ENCODE assay signal across 8 cellular contexts in genomic region chr18:42168487-42168886, GRCh38.
"Had no signal": no experiment of that assay in that cellular context is flagged by ENCODE, and none has a peak within 500 bp of the region (broad histone marks: within the 10 kb centered on the region; RNA-seq: fewer than 3 reads in every experiment).

No MANE protein-coding gene starts in this region.

- DNase-seq: H9, HCEC 1CT, KBM-7 had no signal

- H3K27ac ChIP-seq: KMS-11 had no signal

- ATAC-seq: GM23338 had no signal

- H3K4me3 ChIP-seq: GM23338 had no signal

- FAIRE-seq: H1, H54, HTR-8/SVneo had no signal
